15 cellular contexts compared by ENCODE assay signal in the genomic region with DNA sequence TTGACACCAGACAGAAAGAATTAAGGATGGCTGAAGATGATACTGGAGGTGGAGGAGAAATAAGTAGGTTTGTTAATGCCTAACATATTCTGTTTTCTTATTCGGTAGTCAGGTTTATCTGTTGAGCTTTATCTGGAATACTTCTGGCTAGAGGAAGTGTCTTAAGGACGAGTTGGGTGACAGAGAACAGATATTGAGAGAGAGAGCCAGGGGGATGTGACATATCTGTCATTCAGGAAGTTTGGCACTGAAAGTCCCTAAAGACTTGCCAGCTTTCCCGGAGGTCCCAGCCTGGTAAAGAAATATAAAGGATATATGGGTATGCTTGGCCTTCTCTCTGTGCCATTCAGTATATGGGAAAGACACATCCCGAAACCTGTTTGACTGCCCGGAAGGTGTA.
DNase-seq lines count a peak whose midpoint lies in the region; ATAC-seq and TF ChIP-seq lines count a peak whose summit lies in the region.
"Had no signal": no experiment of that assay in that cellular context is flagged by ENCODE, and none has a peak within 500 bp of the region (broad histone marks: within the 10 kb centered on the region; RNA-seq: fewer than 3 reads in every experiment).

No MANE protein-coding gene starts in this region.

- no peaks in the 10 kb centered on the region for H3K4me1 ChIP-seq in cardiac muscle cell (ENCODE audit: low read depth)
- H3K4me1 ChIP-seq in heart left ventricle = peaks cover 0 to 14% (median 0%) of the 10 kb centered on the region in 12 donors
- H3K4me1 ChIP-seq in left ventricle myocardium inferior = peaks cover 30% of the 10 kb centered on the region
- no peaks in the 10 kb centered on the region for H3K4me1 ChIP-seq in osteoblast (ENCODE audit: insufficient read depth, low read length)
- no peaks in the 10 kb centered on the region for H3K4me1 ChIP-seq in PC-3 (ENCODE audit: insufficient read depth, low read length)

- no peaks in the 10 kb centered on the region for H3F3A ChIP-seq in PC-3 (ENCODE audit: low read length, unreplicated experiment)

- DNase-seq in cardiac muscle cell (ENCODE audit: low read depth in 1 of 2, low spot score in 1 of 2) = no peak
- no peak for DNase-seq in heart left ventricle
- DNase-seq in left ventricle myocardium inferior = no peak
- peak; percentile 11 for DNase-seq in osteoblast (ENCODE audit: insufficient read length, low spot score, missing footprints)
- no peak for DNase-seq in PC-3
- no peak for DNase-seq in mucosa of gallbladder (ENCODE audit: low spot score)
- DNase-seq: C1 segment of cervical spinal cord; Calu3; CD4-positive, alpha-beta memory T cell; COR-L47; DMS153; DND-41; H9 had no signal

- 42 to 51% (median 45%) methylated on average over 5 of the region's 5 CpGs for WGBS in heart left ventricle, 4 donors

- TF ChIP-seq CTCF in cardiac muscle cell (IDR thresholded peaks at IDR 0.05; ENCODE audit: low read depth, low read length) = no peak
- no peak for TF ChIP-seq CTCF in heart left ventricle (IDR thresholded peaks at IDR 0.05)
- TF ChIP-seq CTCF in left ventricle myocardium inferior (IDR thresholded peaks at IDR 0.05; ENCODE audit: borderline replicate concordance) = no peak
- TF ChIP-seq CTCF in osteoblast (IDR thresholded peaks at IDR 0.05; ENCODE audit: extremely low read depth, low read depth, low read length) = no peak
- no peak for TF ChIP-seq CTCF in PC-3 (conservative IDR thresholded peaks at IDR 0.05; ENCODE audit: low read depth, low read length)

- POLR2A ChIA-PET in PC-3 (lab: Charles Lee; ENCODE audit: unreplicated experiment) = no interaction called here

- ATAC-seq in heart left ventricle (peak; percentile 27 to 64 (median 45)), PC-3 (no peak)
- ATAC-seq: GM23338, HCT116 had no signal

- CTCF ChIA-PET in PC-3 (lab: Charles Lee) = no interaction called here

- H3K4me3 ChIP-seq in cardiac muscle cell (no peak overlapping the region), heart left ventricle (no peak overlapping the region), left ventricle myocardium inferior (no peak overlapping the region), osteoblast (ENCODE audit: insufficient read depth, low read length) (no peak overlapping the region), PC-3 (ENCODE audit: low read length) (no peak overlapping the region)
- H3K4me3 ChIP-seq: GM23338 had no signal

- H3K27ac ChIP-seq in cardiac muscle cell = peak overlapping the region; percentile 73
- peak overlapping the region in 3 of 12 donors; percentile 28 to 44 (median 34) for H3K27ac ChIP-seq in heart left ventricle
- peak overlapping the region; percentile 37 for H3K27ac ChIP-seq in left ventricle myocardium inferior (replicated peaks)
- no peak overlapping the region for H3K27ac ChIP-seq in osteoblast (ENCODE audit: low read depth, low read length)
- no peak overlapping the region for H3K27ac ChIP-seq in PC-3 (ENCODE audit: low read length)

- no peak for TF ChIP-seq POLR2A in heart left ventricle (IDR thresholded peaks at IDR 0.05)

- H4K20me1 ChIP-seq in osteoblast (ENCODE audit: insufficient read depth, low read length) = no peaks in the 10 kb centered on the region
- H4K20me1 ChIP-seq in PC-3 (ENCODE audit: low read length) = no peaks in the 10 kb centered on the region

- H3K4me2 ChIP-seq in osteoblast (ENCODE audit: insufficient read depth, low read length) = no peak overlapping the region
- no peak overlapping the region for H3K4me2 ChIP-seq in PC-3 (ENCODE audit: low read length)
- H3K4me2 ChIP-seq: GM23338 had no signal

- H3K9ac ChIP-seq in PC-3 (ENCODE audit: low read length) = no peak overlapping the region

- H3K27me3 ChIP-seq in cardiac muscle cell = no peaks in the 10 kb centered on the region
- no peaks in the 10 kb centered on the region for H3K27me3 ChIP-seq in heart left ventricle
- H3K27me3 ChIP-seq in left ventricle myocardium inferior (ENCODE audit: low read depth) = no peaks in the 10 kb centered on the region
- no peaks in the 10 kb centered on the region for H3K27me3 ChIP-seq in osteoblast (ENCODE audit: insufficient read depth, low read length)
- H3K27me3 ChIP-seq in PC-3 (ENCODE audit: low read length) = no peaks in the 10 kb centered on the region

- no TSS peak for BruUV-seq in PC-3 (replicated peaks; lab: Mats Ljungman, UMichigan)

- intact Hi-C loops in heart left ventricle (cut with DNase I) = no loop called here
- intact Hi-C loops in left ventricle myocardium inferior (cut with micrococcal nuclease) = no loop called here
- intact Hi-C loops in PC-3 (cut with micrococcal nuclease) = no loop called here

- H3K9me3 ChIP-seq in cardiac muscle cell (ENCODE audit: low read depth) (no peaks in the 10 kb centered on the region), heart left ventricle (peaks cover 0 to 3% (median 0%) of the 10 kb centered on the region in 12 donors), left ventricle myocardium inferior (replicated peaks) (no peaks in the 10 kb centered on the region), osteoblast (ENCODE audit: low read depth, low read length) (no peaks in the 10 kb centered on the region), PC-3 (ENCODE audit: low read length) (no peaks in the 10 kb centered on the region)

- H3K36me3 ChIP-seq in cardiac muscle cell (peaks cover 48% of the 10 kb centered on the region), heart left ventricle (peaks cover 0 to 71% (median 18%) of the 10 kb centered on the region in 9 donors), left ventricle myocardium inferior (peaks cover 43% of the 10 kb centered on the region), osteoblast (ENCODE audit: insufficient read depth, low read length) (no peaks in the 10 kb centered on the region), PC-3 (ENCODE audit: low read depth, low read length) (no peaks in the 10 kb centered on the region)

- H2AFZ ChIP-seq in osteoblast (ENCODE audit: low read length) (no peak overlapping the region), PC-3 (ENCODE audit: low read length) (no peak overlapping the region)
- H2AFZ ChIP-seq: GM23338 had no signal

- no peaks in the 10 kb centered on the region for H3K79me2 ChIP-seq in osteoblast (ENCODE audit: insufficient read depth, low read length)
- H3K79me2 ChIP-seq in PC-3 (ENCODE audit: low read length) = no peaks in the 10 kb centered on the region

- no peaks in the 10 kb centered on the region for H3K9me2 ChIP-seq in PC-3 (replicated peaks; ENCODE audit: low read length)

Comparison
In these comparisons a context has a peak if more than half of its experiments do, and no peak if none do; other contexts are left out.
1. H3K27ac ChIP-seq: peak in cardiac muscle cell (single experiment) and left ventricle myocardium inferior (single experiment); none in osteoblast (single experiment) and PC-3 (single experiment).